Comparison of ENCODE assay signal across 18 cellular contexts in genomic region chr17:76983075-76983411, GRCh38.
DNase-seq lines count a peak whose midpoint lies in the region; ATAC-seq, FAIRE-seq and TF ChIP-seq lines count a peak whose summit lies in the region.
"Had no signal": no experiment of that assay in that cellular context is flagged by ENCODE, and none has a peak within 500 bp of the region (broad histone marks: within the 10 kb centered on the region; RNA-seq: fewer than 3 reads in every experiment).

No MANE protein-coding gene starts in this region.

- POLR2A ChIA-PET in Panc1 (lab: Charles Lee), result no interaction called here

- no TSS peak for BruUV-seq in Panc1 (replicated peaks; lab: Mats Ljungman, UMichigan)

- FAIRE-seq in kidney (lab: Jason Lieb, UNC), result no peak

- ATAC-seq in left ventricle myocardium superior (peak; percentile 12), Right ventricle myocardium inferior (no peak), Panc1 (peak; percentile 52; the same call in 1 of the 2 replicates)
- ATAC-seq: gastroesophageal sphincter had no signal

- CTCF ChIA-PET in Panc1 (lab: Charles Lee), result no interaction called here

- H3K27ac ChIP-seq in Panc1 (ENCODE audit: low read length), result no peak overlapping the region
- H3K27ac ChIP-seq in kidney (ENCODE audit: low read depth in 2 of 2, low read length in 2 of 2), result no peak overlapping the region
- H3K27ac ChIP-seq: ascending aorta, colonic mucosa, epithelial cell of prostate, gastroesophageal sphincter, neutrophil had no signal

- no peaks in the 10 kb centered on the region for H3K27me3 ChIP-seq in Panc1 (ENCODE audit: control insufficient read depth, insufficient read depth, low read length)
- H3K27me3 ChIP-seq: ascending aorta, colonic mucosa, neutrophil, Peyer's patch had no signal

- H3K4me1 ChIP-seq in Panc1 (ENCODE audit: control insufficient read depth, insufficient read depth, low read length) (0 out of 2 replicates have a peak, but pooled peaks cover 2% of the 10 kb centered on the region), kidney (ENCODE audit: control insufficient read depth in 1 of 2, insufficient read depth in 1 of 2, low read depth in 1 of 2, low read length in 2 of 2) (no peaks in the 10 kb centered on the region)
- H3K4me1 ChIP-seq: ascending aorta, colonic mucosa, gastroesophageal sphincter, Peyer's patch had no signal

- H3K36me3 ChIP-seq in Panc1 (ENCODE audit: control insufficient read depth, insufficient read depth, low read length) (no peaks in the 10 kb centered on the region), kidney (ENCODE audit: control insufficient read depth in 1 of 2, insufficient read depth in 2 of 2, low read length in 2 of 2) (no peaks in the 10 kb centered on the region)
- H3K36me3 ChIP-seq: ascending aorta, colonic mucosa, gastroesophageal sphincter, neutrophil, Peyer's patch had no signal

- in situ Hi-C loops in Panc1 (cut with HindIII; ENCODE audit: low pct_unique_long_range_greater_than_20kb, low sequenced_read_pairs) (no loop called here), KBM-7 (cut with MboI; ENCODE audit: low pct_unique_long_range_greater_than_20kb, low sequenced_read_pairs) (no loop called here)

- H3K9me3 ChIP-seq in Panc1 (ENCODE audit: control insufficient read depth, insufficient read depth, low read depth, low read length) (no peaks in the 10 kb centered on the region), kidney (ENCODE audit: control insufficient read depth in 1 of 2, low read length in 2 of 2) (no peaks in the 10 kb centered on the region)
- H3K9me3 ChIP-seq: ascending aorta, colonic mucosa, gastroesophageal sphincter, neutrophil, Peyer's patch had no signal

- no peak overlapping the region for H3K4me3 ChIP-seq in Panc1 (ENCODE audit: low read depth in 2 of 2, low read length in 2 of 2)
- no peak overlapping the region for H3K4me3 ChIP-seq in kidney (ENCODE audit: low read length in 2 of 2)
- H3K4me3 ChIP-seq: ascending aorta, colonic mucosa, gastroesophageal sphincter, Peyer's patch had no signal

- H3K9ac ChIP-seq in kidney (ENCODE audit: low read length in 2 of 2), result no peak overlapping the region

- no peak for TF ChIP-seq CTCF in Panc1 (IDR thresholded peaks at IDR 0.05)
- no peak for TF ChIP-seq CTCF in kidney (IDR thresholded peaks at IDR 0.05; ENCODE audit: borderline replicate concordance, extremely low read depth, insufficient read depth)

- intact Hi-C loops in left ventricle myocardium superior (cut with micrococcal nuclease), result no loop called here
- intact Hi-C loops in Right ventricle myocardium inferior (cut with DNase I), result no loop called here
- intact Hi-C loops in Panc1 (cut with micrococcal nuclease; ENCODE audit: unreplicated experiment), result no loop called here
- intact Hi-C loops in kidney (cut with DNase I), result no loop called here

- DNase-seq in left ventricle myocardium superior, result no peak
- no peak for DNase-seq in Right ventricle myocardium inferior (ENCODE audit: missing footprints)
- no peak for DNase-seq in Panc1 (ENCODE audit: low read depth, low spot score)
- peak; percentile 65 for DNase-seq in kidney
- DNase-seq in KBM-7, result no peak
- DNase-seq in NCI-H510A (lab: John Stamatoyannopoulos, UW), result no peak
- no peak for DNase-seq in C1 segment of cervical spinal cord (lab: John Stamatoyannopoulos, UW)
- DNase-seq: activated T-cell treated with anti-CD3 and anti-CD28 coated beads, Interleukin-2, amount 50 U/mL, for 1 hour; AML-193; colonic mucosa; DMS53; NCI-H748 treated with DMSO at 0.1 percent for 48 hours; Peyer's patch; retina had no signal
